ENCODE assay signal across 16 cellular contexts in genomic region chr2:25347846-25348245, GRCh38. TPM values are rescaled to one million over a fixed set of nuclear protein-coding genes. Genes with fewer than 3 reads are reported as not detected.
DNase-seq lines count a peak whose midpoint lies in the region; TF ChIP-seq lines count a peak whose summit lies in the region.
"Had no signal": no experiment of that assay in that cellular context is flagged by ENCODE, and none has a peak within 500 bp of the region (broad histone marks: within the 10 kb centered on the region; RNA-seq: fewer than 3 reads in every experiment).

No MANE protein-coding gene starts in this region.

- DNase-seq in GM23248 (peak; percentile 25), PC-9 (no peak), dedifferentiated amniotic fluid mesenchymal stem cell (ENCODE audit: extremely low spot score) (peak; percentile 25), globus pallidus (ENCODE audit: low spot score) (no peak), C1 segment of cervical spinal cord (lab: John Stamatoyannopoulos, UW) (no peak)
- no peak for DNase-seq in effector memory CD4-positive, alpha-beta T cell
- DNase-seq: amniotic stem cell, foreskin melanocyte, H9, NCI-H1092 treated with DMSO at 0.1 percent for 48 hours, NCI-H69, T1000, testis had no signal

- intact Hi-C loops in PC-9 (cut with micrococcal nuclease; ENCODE audit: unreplicated experiment), result no loop called here

- TF ChIP-seq CTCF in PC-9 (conservative IDR thresholded peaks at IDR 0.05), result no peak

- H3K4me3 ChIP-seq in GM23248 (no peak overlapping the region), PC-9 (no peak overlapping the region), rectal smooth muscle tissue (ENCODE audit: low read length) (no peak overlapping the region)
- H3K4me3 ChIP-seq in effector memory CD4-positive, alpha-beta T cell (ENCODE audit: insufficient read depth, low read depth, low read length, poor library complexity, severe bottlenecking), result no peak overlapping the region
- H3K4me3 ChIP-seq: testis had no signal

- H3K9ac ChIP-seq in GM23248 (no peak overlapping the region), rectal smooth muscle tissue (ENCODE audit: low read length) (no peak overlapping the region)
- H3K9ac ChIP-seq: KMS-11 had no signal

- H3K9me2 ChIP-seq in GM23248 (ENCODE audit: insufficient read depth) (no peaks in the 10 kb centered on the region), PC-9 (ENCODE audit: insufficient read depth) (no peaks in the 10 kb centered on the region)

- POLR2A ChIA-PET in PC-9 (lab: Charles Lee; ENCODE audit: unreplicated experiment), result no interaction called here

- no peak overlapping the region for H3K4me2 ChIP-seq in GM23248 (ENCODE audit: unreplicated experiment)
- peak overlapping the region; percentile 13; the same call in 1 of the 2 replicates for H3K4me2 ChIP-seq in PC-9
- H3K4me2 ChIP-seq: KMS-11 had no signal

- CTCF ChIA-PET in PC-9 (lab: Charles Lee), result interaction anchor here (0.9 to 1.2 kb wide), 2 partner anchors 13 to 14 kb away, joined by 3 to 16 read pairs; no protein-coding TSS in a partner anchor

- peaks cover 16% of the 10 kb centered on the region for H3K4me1 ChIP-seq in GM23248 (ENCODE audit: insufficient read depth)
- H3K4me1 ChIP-seq in PC-9 (replicated peaks; ENCODE audit: insufficient read depth), result peaks cover 21% of the 10 kb centered on the region
- peaks cover 12% of the 10 kb centered on the region for H3K4me1 ChIP-seq in rectal smooth muscle tissue (ENCODE audit: control insufficient read depth, insufficient read depth, low read length)
- H3K4me1 ChIP-seq in effector memory CD4-positive, alpha-beta T cell (ENCODE audit: control insufficient read depth, insufficient read depth, low read length, poor library complexity, severe bottlenecking), result no peaks in the 10 kb centered on the region
- H3K4me1 ChIP-seq: testis had no signal

- H3K9me3 ChIP-seq in GM23248 (ENCODE audit: low read depth), result no peaks in the 10 kb centered on the region
- H3K9me3 ChIP-seq in PC-9 (ENCODE audit: insufficient read depth, low read depth), result no peaks in the 10 kb centered on the region
- H3K9me3 ChIP-seq in effector memory CD4-positive, alpha-beta T cell (ENCODE audit: control insufficient read depth, low read length), result no peaks in the 10 kb centered on the region
- H3K9me3 ChIP-seq: testis had no signal

- in situ Hi-C loops in GM23248 (cut with MboI), result no loop called here

- H3K27ac ChIP-seq in GM23248 (no peak overlapping the region), PC-9 (no peak overlapping the region), rectal smooth muscle tissue (ENCODE audit: low read depth, low read length) (peak overlapping the region; percentile 60)
- no peak overlapping the region for H3K27ac ChIP-seq in effector memory CD4-positive, alpha-beta T cell (ENCODE audit: insufficient read depth, low read length, poor library complexity, severe bottlenecking)
- H3K27ac ChIP-seq: C4-2B, KMS-11, testis had no signal

- 8 to 24% methylated on average over 2 of the region's 2 CpGs for WGBS in GM23248 (ENCODE audit: low coverage in 1 of 2, low lambda C conversion rate in 2 of 2, missing lambda C conversion rate in 2 of 2), 2 experiments

- H3K27me3 ChIP-seq in GM23248 (replicated peaks; ENCODE audit: insufficient read depth) (no peaks in the 10 kb centered on the region), PC-9 (ENCODE audit: insufficient read depth, low read depth) (no peaks in the 10 kb centered on the region), rectal smooth muscle tissue (ENCODE audit: control insufficient read depth, insufficient read depth, low read length) (no peaks in the 10 kb centered on the region)
- peaks cover 3% of the 10 kb centered on the region for H3K27me3 ChIP-seq in effector memory CD4-positive, alpha-beta T cell (replicated peaks; ENCODE audit: control insufficient read depth, insufficient read depth, low read length, poor library complexity, severe bottlenecking)
- H3K27me3 ChIP-seq: testis had no signal

- no TSS peak for BruUV-seq in PC-9 (replicated peaks; lab: Mats Ljungman, UMichigan)

- H3F3A ChIP-seq in GM23248 (ENCODE audit: insufficient read depth), result no peaks in the 10 kb centered on the region
- peaks cover 3% of the 10 kb centered on the region; the same call in 1 of the 2 replicates for H3F3A ChIP-seq in PC-9 (ENCODE audit: insufficient read depth, low read depth)

- no peaks in the 10 kb centered on the region for H3K36me3 ChIP-seq in GM23248 (ENCODE audit: low read depth)
- H3K36me3 ChIP-seq in PC-9 (ENCODE audit: low read depth), result no peaks in the 10 kb centered on the region
- H3K36me3 ChIP-seq in rectal smooth muscle tissue (ENCODE audit: control insufficient read depth, insufficient read depth, low read length), result no peaks in the 10 kb centered on the region
- H3K36me3 ChIP-seq in effector memory CD4-positive, alpha-beta T cell (ENCODE audit: control insufficient read depth, insufficient read depth, low read length), result no peaks in the 10 kb centered on the region

- H3K79me2 ChIP-seq in GM23248 (ENCODE audit: insufficient read depth) (no peaks in the 10 kb centered on the region), PC-9 (ENCODE audit: low read depth) (no peaks in the 10 kb centered on the region)

- H2AFZ ChIP-seq in GM23248 (no peak overlapping the region), PC-9 (no peak overlapping the region)

- H4K20me1 ChIP-seq in GM23248 (ENCODE audit: insufficient read depth) (no peaks in the 10 kb centered on the region), PC-9 (ENCODE audit: insufficient read depth) (no peaks in the 10 kb centered on the region)

RNA-seq across cellular contexts. Expression of gene DNMT3A, which starts 6.1 kb away (rescaled TPM):
- total RNA-seq in GM23248 (2014; rRNA removed; shearing (Covaris generic)), result 7.1 and 18.4 TPM in 2 replicates
- polyA plus RNA-seq in GM23248 (2016; fragmentation: Nextera tagmentation; extraction: Ambion mirVana), result 2.5 TPM in 2 replicates
- 38.9 and 43.1 TPM in 2 replicates for total RNA-seq in PC-9 (2021)

Comparison
In these comparisons a context has a peak if more than half of its experiments do, and no peak if none do; other contexts are left out.
1. DNase-seq: peak in GM23248 (single experiment) and dedifferentiated amniotic fluid mesenchymal stem cell (single experiment); none in PC-9 (0 of 2), globus pallidus (single experiment), C1 segment of cervical spinal cord (0 of 14) and effector memory CD4-positive, alpha-beta T cell (0 of 3).